Comparison of ENCODE assay signal across 8 cellular contexts in the genomic region with DNA sequence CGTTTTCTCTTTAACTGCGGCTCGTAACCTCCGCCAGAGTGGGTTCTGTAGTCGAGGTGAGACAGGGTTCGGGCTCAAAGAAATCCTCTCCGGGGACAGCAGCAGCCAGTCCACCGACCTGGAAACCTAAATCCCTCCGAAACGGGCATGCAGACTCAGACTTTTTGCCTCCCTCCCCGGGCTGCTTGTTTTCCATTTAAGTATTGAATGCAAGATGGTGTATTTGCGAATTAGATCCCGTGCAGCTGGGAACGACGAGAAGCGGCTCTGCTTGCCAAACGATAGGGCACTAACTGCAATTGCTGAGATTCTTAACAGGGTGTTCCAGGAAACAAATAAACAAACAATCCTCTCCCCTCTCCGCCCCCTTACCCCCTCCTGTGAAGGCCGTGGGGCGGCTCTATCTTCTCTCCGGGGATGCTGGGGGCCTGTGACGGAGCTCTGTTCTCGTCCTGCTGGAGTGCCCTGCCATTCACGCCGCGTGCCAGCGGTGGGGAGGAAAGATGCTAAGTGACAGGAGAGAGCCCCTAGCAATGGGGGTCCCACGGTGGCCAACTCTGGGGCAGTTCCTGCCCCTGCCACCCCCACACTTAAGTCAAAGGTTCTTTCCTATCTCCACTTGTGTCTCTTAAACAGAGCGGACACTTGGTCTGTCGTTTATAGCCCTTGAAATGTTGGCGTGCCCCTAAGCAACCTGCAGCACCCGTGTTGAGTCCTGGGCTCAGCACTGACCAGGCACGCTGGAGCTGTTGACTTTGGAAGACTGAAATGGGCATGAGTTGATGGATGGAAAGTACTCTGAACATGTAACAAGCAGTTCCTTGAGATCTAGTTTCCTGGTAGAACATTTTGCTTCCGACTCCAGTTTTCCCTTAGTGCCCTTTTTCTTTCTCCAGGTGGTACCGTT. TPM values are rescaled to one million over a fixed set of nuclear protein-coding genes. Genes with fewer than 3 reads are reported as not detected.
A peak's percentile ranks its signal among the peaks of the same experiment; 100 is the strongest.
DNase-seq lines count a peak whose midpoint lies in the region; ATAC-seq and TF ChIP-seq lines count a peak whose summit lies in the region.

No MANE protein-coding gene starts in this region.

- H3K36me3 ChIP-seq in ES-I3 (ENCODE audit: insufficient read depth, low read length) (no peaks in the 10 kb centered on the region), right lobe of liver (no peaks in the 10 kb centered on the region), thymus (ENCODE audit: control insufficient read depth, insufficient read depth) (no peaks in the 10 kb centered on the region)

- peak overlapping the region; percentile 9 to 67 (median 54) for H3K27ac ChIP-seq in right lobe of liver
- no peak overlapping the region for H3K27ac ChIP-seq in thymus (ENCODE audit: low read depth)

- peaks cover 13% of the 10 kb centered on the region for H3K36me3 Mint-ChIP-seq in central memory CD8-positive, alpha-beta T cell (ENCODE audit: insufficient read depth)

- ATAC-seq in central memory CD8-positive, alpha-beta T cell (replicated peaks; ENCODE audit: extremely low read depth, poor library complexity, severe bottlenecking): no peak
- no peak for ATAC-seq in right lobe of liver

- H3K4me3 ChIP-seq in right lobe of liver (peak overlapping the region; percentile 8 to 55 (median 55)), thymus (ENCODE audit: low read length) (peak overlapping the region; percentile 60)

- 9% methylated on average over 25 of the region's 35 CpGs for WGBS in right lobe of liver (ENCODE audit: insufficient coverage, low coverage, low lambda C conversion rate, missing lambda C conversion rate)
- WGBS in thymus: 7% methylated on average over 35 of the region's 35 CpGs

- H3K27me3 ChIP-seq in right lobe of liver (no peaks in the 10 kb centered on the region), thymus (ENCODE audit: control insufficient read depth, insufficient read depth) (peaks cover 62% of the 10 kb centered on the region)

- H3K9me3 Mint-ChIP-seq in central memory CD8-positive, alpha-beta T cell: no peaks in the 10 kb centered on the region

- peaks cover 39% of the 10 kb centered on the region for H3K4me1 Mint-ChIP-seq in central memory CD8-positive, alpha-beta T cell

- H3K4me3 Mint-ChIP-seq in central memory CD8-positive, alpha-beta T cell: peak overlapping the region; percentile 90

- no peak for TF ChIP-seq POLR2A in right lobe of liver (IDR thresholded peaks at IDR 0.05)

- peaks cover 14% of the 10 kb centered on the region for H3K4me1 ChIP-seq in ES-I3 (ENCODE audit: insufficient read depth, low read length)
- peaks cover 0 to 15% (median 0%) of the 10 kb centered on the region in 4 donors for H3K4me1 ChIP-seq in right lobe of liver
- peaks cover 7% of the 10 kb centered on the region for H3K4me1 ChIP-seq in thymus (ENCODE audit: control insufficient read depth, insufficient read depth, low read length)

- TF ChIP-seq CTCF in right lobe of liver (IDR thresholded peaks at IDR 0.05): no peak

- DNase-seq in NCI-H146 (lab: John Stamatoyannopoulos, UW) (peak; percentile 57), right lobe of liver (peak in 1 of 3 donors; percentile 33), SW 1271 (lab: John Stamatoyannopoulos, UW) (no peak), NCI-H2196 treated with DMSO at 0.1 percent for 48 hours (lab: John Stamatoyannopoulos, UW; ENCODE audit: unreplicated experiment) (no peak)
- DNase-seq in central memory CD8-positive, alpha-beta T cell (ENCODE audit: low spot score in 2 of 2): no peak
- DNase-seq in stimulated activated CD4-positive, alpha-beta T cell treated with anti-CD3 and anti-CD28 coated beads, Interleukin-2, amount 100 ng/mL, for 48 hours: no peak

- peak overlapping the region; percentile 66; the same call in 1 of the 2 replicates for H3K9ac ChIP-seq in ES-I3 (ENCODE audit: low read depth, low read length)

- H3K9me3 ChIP-seq in ES-I3 (ENCODE audit: control insufficient read depth, insufficient read depth, low read length): no peaks in the 10 kb centered on the region
- H3K9me3 ChIP-seq in right lobe of liver: no peaks in the 10 kb centered on the region
- H3K9me3 ChIP-seq in thymus (ENCODE audit: control insufficient read depth): no peaks in the 10 kb centered on the region

- H3K27ac Mint-ChIP-seq in central memory CD8-positive, alpha-beta T cell (ENCODE audit: low read depth): peak overlapping the region; percentile 64

- intact Hi-C loops in right lobe of liver (cut with DNase I): no loop called here

- H3K27me3 Mint-ChIP-seq in central memory CD8-positive, alpha-beta T cell: peaks cover 99% of the 10 kb centered on the region

RNA-seq across cellular contexts. Expression of a gene that starts 1.3 kb away (rescaled TPM):
- 10 to 100 TPM in 2 of 6 experiments, 1 to 10 TPM in 4; 4.5 to 15.4 (median 8.2) TPM for total RNA-seq in right lobe of liver
- polyA plus RNA-seq in thymus: 4.9 TPM
